8 cellular contexts compared by ENCODE assay signal in genomic region chr2:128027278-128027800, GRCh38. TPM values are rescaled to one million over a fixed set of nuclear protein-coding genes. Genes with fewer than 3 reads are reported as not detected.
DNase-seq lines count a peak whose midpoint lies in the region; ATAC-seq and TF ChIP-seq lines count a peak whose summit lies in the region.

No MANE protein-coding gene starts in this region.

- peak overlapping the region; percentile 73 to 86; a peak in 3 of 4 replicates for H3K4me3 ChIP-seq in DND-41 (ENCODE audit: low read depth in 1 of 2, low read length in 2 of 2)

- peak overlapping the region; percentile 88 for H2AFZ ChIP-seq in DND-41 (ENCODE audit: low read depth, low read length)

- no peaks in the 10 kb centered on the region for H3K27me3 ChIP-seq in DND-41 (ENCODE audit: insufficient read depth, low read length, poor library complexity)

- H3K27me3 Mint-ChIP-seq in activated T-helper 17 cell treated with anti-CD3 and anti-CD28 coated beads, Interleukin-2, amount 50 U/mL, for 72 hours: no peaks in the 10 kb centered on the region
- no peaks in the 10 kb centered on the region for H3K27me3 Mint-ChIP-seq in naive thymus-derived CD8-positive, alpha-beta T cell
- no peaks in the 10 kb centered on the region for H3K27me3 Mint-ChIP-seq in stimulated activated memory B cell treated with anti-CD40 and anti-IgM and Interleukin-4, amounts not matched to agents 10 μg/mL and 1 μg/mL and 100 μg/mL, for 72 hours

- no peak for TF ChIP-seq CTCF in DND-41 (IDR thresholded peaks at IDR 0.05; ENCODE audit: borderline replicate concordance, extremely low read depth, low read length, poor library complexity, severe bottlenecking)

- H3K36me3 ChIP-seq in DND-41 (ENCODE audit: insufficient read depth, low read length): peaks cover 25% of the 10 kb centered on the region

- H3K27ac ChIP-seq in DND-41 (ENCODE audit: low read length): peak overlapping the region; percentile 93

- ATAC-seq in DND-41 (ENCODE audit: insufficient read depth, low read depth): peak; percentile 83
- ATAC-seq in activated T-helper 17 cell treated with anti-CD3 and anti-CD28 coated beads, Interleukin-2, amount 50 U/mL, for 72 hours (replicated peaks): peak; percentile 91
- ATAC-seq in naive thymus-derived CD8-positive, alpha-beta T cell: peak; percentile 79 to 84
- ATAC-seq in stimulated activated memory B cell treated with anti-CD40 and anti-IgM and Interleukin-4, amounts not matched to agents 10 μg/mL and 1 μg/mL and 100 μg/mL, for 72 hours: peak; percentile 95

- peaks cover 17% of the 10 kb centered on the region for H4K20me1 ChIP-seq in DND-41 (ENCODE audit: insufficient read depth, low read length)

- H3K9me3 ChIP-seq in DND-41 (ENCODE audit: insufficient read depth, low read length, severe bottlenecking): peaks cover 8% of the 10 kb centered on the region

- no peaks in the 10 kb centered on the region for H3K9me3 Mint-ChIP-seq in activated T-helper 17 cell treated with anti-CD3 and anti-CD28 coated beads, Interleukin-2, amount 50 U/mL, for 72 hours
- no peaks in the 10 kb centered on the region for H3K9me3 Mint-ChIP-seq in naive thymus-derived CD8-positive, alpha-beta T cell
- peaks cover 4% of the 10 kb centered on the region for H3K9me3 Mint-ChIP-seq in stimulated activated memory B cell treated with anti-CD40 and anti-IgM and Interleukin-4, amounts not matched to agents 10 μg/mL and 1 μg/mL and 100 μg/mL, for 72 hours

- H3K4me1 Mint-ChIP-seq in activated T-helper 17 cell treated with anti-CD3 and anti-CD28 coated beads, Interleukin-2, amount 50 U/mL, for 72 hours: peaks cover 5% of the 10 kb centered on the region
- H3K4me1 Mint-ChIP-seq in naive thymus-derived CD8-positive, alpha-beta T cell: peaks cover 10 to 35% (median 21%) of the 10 kb centered on the region in 4 donors
- H3K4me1 Mint-ChIP-seq in stimulated activated memory B cell treated with anti-CD40 and anti-IgM and Interleukin-4, amounts not matched to agents 10 μg/mL and 1 μg/mL and 100 μg/mL, for 72 hours: peaks cover 23% of the 10 kb centered on the region

- H3K27ac Mint-ChIP-seq in activated T-helper 17 cell treated with anti-CD3 and anti-CD28 coated beads, Interleukin-2, amount 50 U/mL, for 72 hours: no peak overlapping the region
- H3K27ac Mint-ChIP-seq in naive thymus-derived CD8-positive, alpha-beta T cell: peak overlapping the region in 5 of 10 donors; percentile 92 to 95 (median 94)
- peak overlapping the region; percentile 84 for H3K27ac Mint-ChIP-seq in stimulated activated memory B cell treated with anti-CD40 and anti-IgM and Interleukin-4, amounts not matched to agents 10 μg/mL and 1 μg/mL and 100 μg/mL, for 72 hours

- POLR2A ChIA-PET in naive thymus-derived CD8-positive, alpha-beta T cell (lab: Charles Lee): interaction anchor here (0.9 to 2.5 kb wide), 3 partner anchors 64 to 501 kb away, joined by 4 to 27 read pairs (median 10); partner anchors contain the start of genes IWS1, SFT2D3 and UGGT1

- H3K79me2 ChIP-seq in DND-41 (ENCODE audit: insufficient read depth, low read length): peaks cover 49% of the 10 kb centered on the region

- DNase-seq in DND-41 (peak; percentile 100), H4 (ENCODE audit: low spot score) (peak; percentile 95), LHCN-M2 (ENCODE audit: low read depth) (peak; percentile 98), RKO (ENCODE audit: low spot score) (peak; percentile 98), fibroblast of peridontal ligament (ENCODE audit: extremely low read depth) (peak; percentile 97)
- peak; percentile 93 to 100 (median 98) for DNase-seq in naive thymus-derived CD8-positive, alpha-beta T cell

- H3K9ac ChIP-seq in DND-41 (ENCODE audit: low read depth, low read length): peak overlapping the region; percentile 98

- H3K4me3 Mint-ChIP-seq in activated T-helper 17 cell treated with anti-CD3 and anti-CD28 coated beads, Interleukin-2, amount 50 U/mL, for 72 hours: peak overlapping the region; percentile 95
- peak overlapping the region; percentile 70 to 96 (median 91) for H3K4me3 Mint-ChIP-seq in naive thymus-derived CD8-positive, alpha-beta T cell
- H3K4me3 Mint-ChIP-seq in stimulated activated memory B cell treated with anti-CD40 and anti-IgM and Interleukin-4, amounts not matched to agents 10 μg/mL and 1 μg/mL and 100 μg/mL, for 72 hours: peak overlapping the region; percentile 95

- peaks cover 29% of the 10 kb centered on the region for H3K4me1 ChIP-seq in DND-41 (ENCODE audit: insufficient read depth, low read length)

- H3K36me3 Mint-ChIP-seq in activated T-helper 17 cell treated with anti-CD3 and anti-CD28 coated beads, Interleukin-2, amount 50 U/mL, for 72 hours (ENCODE audit: low read depth): peaks cover 28% of the 10 kb centered on the region
- peaks cover 0 to 13% (median 0%) of the 10 kb centered on the region in 3 donors for H3K36me3 Mint-ChIP-seq in naive thymus-derived CD8-positive, alpha-beta T cell
- H3K36me3 Mint-ChIP-seq in stimulated activated memory B cell treated with anti-CD40 and anti-IgM and Interleukin-4, amounts not matched to agents 10 μg/mL and 1 μg/mL and 100 μg/mL, for 72 hours: peaks cover 6% of the 10 kb centered on the region

- peak overlapping the region; percentile 81 for H3K4me2 ChIP-seq in DND-41 (ENCODE audit: insufficient read depth, low read length)

RNA-seq across cellular contexts. Expression of gene SAP130, which starts 0.5 kb away (rescaled TPM):
- total RNA-seq in H4 (2014; rRNA removed; shearing (Covaris generic)): 15.5 and 16.5 TPM in 2 replicates
- 11.3 and 16.0 TPM in 2 replicates for total RNA-seq in LHCN-M2 (2014; rRNA removed)
- polyA plus RNA-seq in LHCN-M2 (2012): 16.8 TPM
- 10 to 100 TPM; 27.6 to 28.5 TPM for total RNA-seq in activated T-helper 17 cell treated with anti-CD3 and anti-CD28 coated beads, Interleukin-2, amount 50 U/mL, for 72 hours
- 10 to 100 TPM; 27.4 to 31.2 TPM for total RNA-seq in naive thymus-derived CD8-positive, alpha-beta T cell
- 10 to 100 TPM in 1 of 3 donors, 1 to 10 TPM in 2; 5.4 to 12.1 (median 5.9) TPM for polyA plus RNA-seq in naive thymus-derived CD8-positive, alpha-beta T cell

Comparison
In these comparisons a context has a peak if more than half of its experiments do, and no peak if none do; other contexts are left out.
1. Peak in every context shown above with its lines: DNase-seq, ATAC-seq, H3K4me3 ChIP-seq and H3K27ac ChIP-seq.